1 cellular context compared by ENCODE assay signal in genomic region chr18:74147779-74148542, GRCh38.
A peak's percentile ranks its signal among the peaks of the same experiment; 100 is the strongest.
TF ChIP-seq lines count a peak whose summit lies in the region.

Gene FBXO15, minus strand, starts transcription at chr18:74147834. Its CDS starts 49 bp downstream, at chr18:74147785.
Gene TIMM21, plus strand, starts transcription at chr18:74148523. Its CDS starts 286 bp downstream, at chr18:74148809.

TF ChIP-seq in H1, 55 proteins besides CTCF, POLR2A, EP300 and RAD21 (continued from another document):
- TF ChIP-seq KDM1A (IDR thresholded peaks at IDR 0.05; ENCODE audit: borderline replicate concordance, low read length) (peak; percentile 75; the same call in 1 of the 2 replicates), TAF1 (IDR thresholded peaks at IDR 0.05; ENCODE audit: low read depth, low read length) (0 out of 2 replicates have a peak, but pooled peaks have one; percentile 20), MAFK (IDR thresholded peaks at IDR 0.05; ENCODE audit: low read depth, low read length) (no peak), NRF1 (IDR thresholded peaks at IDR 0.05; ENCODE audit: low read depth, low read length) (peak; percentile 71), CBX5 (IDR thresholded peaks at IDR 0.05; ENCODE audit: low read depth, low read length) (no peak), ASH2L (IDR thresholded peaks at IDR 0.05; ENCODE audit: low read length) (peak; percentile 73), KDM4A (IDR thresholded peaks at IDR 0.05; ENCODE audit: low read depth, low read length, severe bottlenecking) (peak; percentile 80), SIX5 (IDR thresholded peaks at IDR 0.05; ENCODE audit: low read depth, low read length) (peak; percentile 92), E2F6 (IDR thresholded peaks at IDR 0.05) (peak; percentile 79), MAX (IDR thresholded peaks at IDR 0.05) (peak; percentile 73; the same call in 1 of the 2 replicates), ATF3 (IDR thresholded peaks at IDR 0.05; ENCODE audit: insufficient read depth, low read depth, low read length) (peak; percentile 81)
